14 cellular contexts compared by ENCODE assay signal in genomic region chr17:59355030-59355694, GRCh38. TPM values are rescaled to one million over a fixed set of nuclear protein-coding genes. Genes with fewer than 3 reads are reported as not detected.
DNase-seq lines count a peak whose midpoint lies in the region; ATAC-seq and TF ChIP-seq lines count a peak whose summit lies in the region.
"Had no signal": no experiment of that assay in that cellular context is flagged by ENCODE, and none has a peak within 500 bp of the region (broad histone marks: within the 10 kb centered on the region; RNA-seq: fewer than 3 reads in every experiment).

No MANE protein-coding gene starts in this region.

- H3K27ac ChIP-seq in gastroesophageal sphincter = peak overlapping the region in 3 of 4 donors; percentile 54 to 83 (median 72)
- peak overlapping the region; percentile 41 to 99 (median 98) for H3K27ac ChIP-seq in gastrocnemius medialis
- H3K27ac ChIP-seq: PC-9 had no signal

- TF ChIP-seq CTCF in gastroesophageal sphincter (IDR thresholded peaks at IDR 0.05) = no peak
- TF ChIP-seq CTCF in gastrocnemius medialis (IDR thresholded peaks at IDR 0.05 in 4 of 5, conservative IDR thresholded peaks at IDR 0.05 in 1 of 5) = no peak

- peaks cover 0 to 14% of the 10 kb centered on the region in 2 donors for H3K36me3 ChIP-seq in gastroesophageal sphincter
- no peaks in the 10 kb centered on the region for H3K36me3 ChIP-seq in gastrocnemius medialis

- in situ Hi-C loops in gastrocnemius medialis (cut with MboI; ENCODE audit: low sequenced_read_pairs in 4 of 4) = no loop called here

- H3K27me3 ChIP-seq in gastroesophageal sphincter (no peaks in the 10 kb centered on the region), gastrocnemius medialis (no peaks in the 10 kb centered on the region)

- DNase-seq in COLO829 (ENCODE audit: low spot score) (peak; percentile 70), SW480 (ENCODE audit: low spot score) (peak; percentile 60), gastrocnemius medialis (no peak), NCI-H2171 treated with DMSO at 0.1 percent for 48 hours (lab: John Stamatoyannopoulos, UW) (no peak)
- DNase-seq: activated CD4-positive, alpha-beta T cell treated with anti-CD3 and anti-CD28 coated beads, Interleukin-2, amount 50 U/mL, for 48 hours; activated naive CD8-positive, alpha-beta T cell treated with anti-CD3 and anti-CD28 coated beads, Interleukin-2, amount 10 ng/mL, durations not matched to agents 7 days and 5 days; Caco-2; stimulated activated CD4-positive, alpha-beta T cell treated with anti-CD3 and anti-CD28 coated beads, Interleukin-2, amount 100 ng/mL, for 24 hours; stimulated activated naive CD4-positive, alpha-beta T cell treated with Interleukin-2 at 50 U/mL for 16 hours had no signal

- peaks cover 3 to 100% (median 29%) of the 10 kb centered on the region in 3 donors for H3K4me1 ChIP-seq in gastroesophageal sphincter
- peaks cover 88 to 93% of the 10 kb centered on the region in 2 donors for H3K4me1 ChIP-seq in gastrocnemius medialis
- H3K4me1 ChIP-seq: Caco-2 had no signal

- H3K4me3 ChIP-seq in gastroesophageal sphincter (no peak overlapping the region), gastrocnemius medialis (no peak overlapping the region)
- H3K4me3 ChIP-seq: PC-9 had no signal

- no peak for TF ChIP-seq EP300 in gastroesophageal sphincter (IDR thresholded peaks at IDR 0.05)

- TF ChIP-seq POLR2A in gastroesophageal sphincter (IDR thresholded peaks at IDR 0.05) (no peak), gastrocnemius medialis (IDR thresholded peaks at IDR 0.05) (no peak)

- H3K9me3 ChIP-seq in gastroesophageal sphincter (no peaks in the 10 kb centered on the region), gastrocnemius medialis (no peaks in the 10 kb centered on the region)
- H3K9me3 ChIP-seq: Caco-2 had no signal

- intact Hi-C loops in gastrocnemius medialis (cut with DNase I; ENCODE audit: low total_unique reads) = no loop called here

- WGBS in gastroesophageal sphincter (ENCODE audit: low coverage in 1 of 2), 2 donors = 73 to 76% methylated on average over 3 to 4 of the region's 4 CpGs

- ATAC-seq in gastroesophageal sphincter (no peak), gastrocnemius medialis (no peak), HG03159 (IDR thresholded peaks at IDR 0.05; ENCODE audit: unreplicated experiment) (no peak), HG02678 (IDR thresholded peaks at IDR 0.05; ENCODE audit: unreplicated experiment) (no peak), HG03571 (IDR thresholded peaks at IDR 0.05; ENCODE audit: unreplicated experiment) (no peak)

RNA-seq across cellular contexts. Expression of gene YPEL2, which starts 23.7 kb away (rescaled TPM):
- total RNA-seq in gastroesophageal sphincter (10 to 100 TPM; 35.5 to 47.1 (median 40.6) TPM), gastrocnemius medialis (10 to 100 TPM; 18.9 to 27.4 (median 22.2) TPM)

Comparison
In these comparisons a context has a peak if more than half of its experiments do, and no peak if none do; other contexts are left out.
1. DNase-seq: peak in COLO829 (single experiment) and SW480 (single experiment); none in gastrocnemius medialis (0 of 2) and NCI-H2171 treated with DMSO at 0.1 percent for 48 hours (single experiment).